In genomic region chr14:34103176-34103575, GRCh38 we compare ENCODE assay signal across 31 cellular contexts.
"Had no signal": no experiment of that assay in that cellular context is flagged by ENCODE, and none has a peak within 500 bp of the region (broad histone marks: within the 10 kb centered on the region; RNA-seq: fewer than 3 reads in every experiment).

No MANE protein-coding gene starts in this region.

- H3K27ac ChIP-seq: cardiac muscle cell, colonic mucosa, left lung, lower lobe of right lung, pancreas, psoas muscle, uterus had no signal

- H3K27ac Mint-ChIP-seq: activated CD4-positive, alpha-beta T cell treated with anti-CD3 and anti-CD28 coated beads for 36 hours; activated CD8-positive, alpha-beta memory T cell treated with anti-CD3 and anti-CD28 coated beads, Interleukin-2, amount 10 ng/mL, durations not matched to agents 7 days and 5 days; activated CD8-positive, alpha-beta T cell treated with anti-CD3 and anti-CD28 coated beads, Interleukin-2, amount 10 ng/mL, durations not matched to agents 7 days and 5 days; activated naive CD8-positive, alpha-beta T cell; effector memory CD8-positive, alpha-beta T cell; nephron; T-cell; T-helper 2 cell treated with Interferon-gamma antibody and Interleukin-4, amounts not matched to agents 5 μg/mL and 100 μg/mL, for 36 hours; type B pancreatic cell had no signal

- H3K27me3 Mint-ChIP-seq: activated CD4-positive, alpha-beta T cell treated with anti-CD3 and anti-CD28 coated beads for 36 hours; activated naive CD8-positive, alpha-beta T cell; effector memory CD8-positive, alpha-beta T cell; T-cell had no signal

- DNase-seq: activated CD4-positive, alpha-beta T cell treated with anti-CD3 and anti-CD28 coated beads for 36 hours; activated CD4-positive, CD25-positive, alpha-beta regulatory T cell; activated CD8-positive, alpha-beta memory T cell treated with anti-CD3 and anti-CD28 coated beads, Interleukin-2, amount 10 ng/mL, durations not matched to agents 7 days and 5 days; activated CD8-positive, alpha-beta T cell treated with anti-CD3 and anti-CD28 coated beads, Interleukin-2, amount 10 ng/mL, durations not matched to agents 7 days and 5 days; activated effector memory CD4-positive, alpha-beta T cell treated with Interleukin-2 at 50 U/mL for 16 hours; activated naive CD4-positive, alpha-beta T cell treated with Interleukin-2 at 50 U/mL for 16 hours; aorta; cerebellar nuclear complex; colonic mucosa; effector memory CD8-positive, alpha-beta T cell; head of caudate nucleus; hypothalamus; left lung; lower lobe of right lung; mesenchymal stem cell; mucosa of descending colon; nucleus accumbens; pancreas; psoas muscle; stimulated activated CD4-positive, alpha-beta T cell treated with anti-CD3 and anti-CD28 coated beads, Interleukin-2, amount 100 ng/mL, for 48 hours; stimulated activated naive CD4-positive, alpha-beta T cell treated with Interleukin-2 at 50 U/mL for 16 hours; T-cell; uterus had no signal

- H3K27me3 ChIP-seq: cardiac muscle cell, colonic mucosa, left lung, pancreas, right atrium auricular region, uterus had no signal

- H3K4me3 Mint-ChIP-seq: activated CD4-positive, alpha-beta T cell treated with anti-CD3 and anti-CD28 coated beads for 36 hours; activated CD8-positive, alpha-beta memory T cell treated with anti-CD3 and anti-CD28 coated beads, Interleukin-2, amount 10 ng/mL, durations not matched to agents 7 days and 5 days; activated CD8-positive, alpha-beta T cell treated with anti-CD3 and anti-CD28 coated beads, Interleukin-2, amount 10 ng/mL, durations not matched to agents 7 days and 5 days; activated naive CD8-positive, alpha-beta T cell; brain; effector memory CD8-positive, alpha-beta T cell; nephron; T-cell; T-helper 2 cell treated with Interferon-gamma antibody and Interleukin-4, amounts not matched to agents 5 μg/mL and 100 μg/mL, for 36 hours; type B pancreatic cell had no signal

- H3K4me3 ChIP-seq: cardiac muscle cell, colonic mucosa, left lung, lower lobe of right lung, mucosa of descending colon, pancreas, psoas muscle, right atrium auricular region, uterus had no signal

- ATAC-seq: activated CD4-positive, alpha-beta T cell treated with anti-CD3 and anti-CD28 coated beads for 36 hours; activated CD8-positive, alpha-beta memory T cell treated with anti-CD3 and anti-CD28 coated beads, Interleukin-2, amount 10 ng/mL, durations not matched to agents 7 days and 5 days; activated CD8-positive, alpha-beta T cell treated with anti-CD3 and anti-CD28 coated beads, Interleukin-2, amount 10 ng/mL, durations not matched to agents 7 days and 5 days; effector memory CD8-positive, alpha-beta T cell; left lung; lower lobe of right lung; mucosa of descending colon; pancreas; T-cell had no signal

- H3K4me1 Mint-ChIP-seq: activated CD4-positive, alpha-beta T cell treated with anti-CD3 and anti-CD28 coated beads for 36 hours had no signal

- FAIRE-seq: endothelial cell of umbilical vein, pancreas had no signal

- H3K36me3 Mint-ChIP-seq: activated CD8-positive, alpha-beta memory T cell treated with anti-CD3 and anti-CD28 coated beads, Interleukin-2, amount 10 ng/mL, durations not matched to agents 7 days and 5 days; activated naive CD8-positive, alpha-beta T cell; brain; T-cell; type B pancreatic cell had no signal

- H3K36me3 ChIP-seq: cardiac muscle cell, colonic mucosa, left lung, lower lobe of right lung, pancreas, right atrium auricular region, uterus had no signal

- H3K9me3 ChIP-seq: colonic mucosa, left lung, lower lobe of right lung, mucosa of descending colon, pancreas, psoas muscle, right atrium auricular region, uterus had no signal

- H3K9me3 Mint-ChIP-seq: brain; effector memory CD8-positive, alpha-beta T cell; nephron; T-cell; T-helper 2 cell treated with Interferon-gamma antibody and Interleukin-4, amounts not matched to agents 5 μg/mL and 100 μg/mL, for 36 hours had no signal

- H3K4me1 ChIP-seq: left lung, lower lobe of right lung, uterus had no signal
